ENCODE assay signal across 1 cellular context in genomic region chr2:10759151-10759714, GRCh38.
TF ChIP-seq lines count a peak whose summit lies in the region.

No MANE protein-coding gene starts in this region.

TF ChIP-seq in HepG2, 621 proteins besides CTCF, POLR2A, EP300 and RAD21 (continues in another document):
- TF ChIP-seq DPF2 (CRISPR knock-in tag; IDR thresholded peaks at IDR 0.05; ENCODE audit: borderline replicate concordance, low read depth) (0 out of 2 replicates have a peak, but pooled peaks have one; percentile 7), CENPT (CRISPR knock-in tag; IDR thresholded peaks at IDR 0.05; ENCODE audit: low read depth) (0 out of 2 replicates have a peak, but pooled peaks have one; percentile 5), NRL (CRISPR knock-in tag; IDR thresholded peaks at IDR 0.05; ENCODE audit: borderline replicate concordance) (0 out of 2 replicates have a peak, but pooled peaks have one; percentile 24), ZNF552 (CRISPR knock-in tag; IDR thresholded peaks at IDR 0.05; ENCODE audit: borderline replicate concordance) (0 out of 2 replicates have a peak, but pooled peaks have one; percentile 21), ZNF543 (CRISPR knock-in tag; IDR thresholded peaks at IDR 0.05) (0 out of 2 replicates have a peak, but pooled peaks have one; percentile 1), ZSCAN25 (CRISPR knock-in tag; IDR thresholded peaks at IDR 0.05) (peak; percentile 42; the same call in 1 of the 2 replicates), ZNF292 (CRISPR knock-in tag; IDR thresholded peaks at IDR 0.05; ENCODE audit: borderline replicate concordance, low read depth) (0 out of 2 replicates have a peak, but pooled peaks have one; percentile 68), PITX1 (CRISPR knock-in tag; IDR thresholded peaks at IDR 0.05) (0 out of 2 replicates have a peak, but pooled peaks have one; percentile 24), HNF4G (IDR thresholded peaks at IDR 0.05; ENCODE audit: borderline replicate concordance, low read depth, low read length) (0 out of 2 replicates have a peak, but pooled peaks have one; percentile 15), HNF4G (CRISPR knock-in tag; IDR thresholded peaks at IDR 0.05; ENCODE audit: borderline replicate concordance, low read depth) (no peak), SIN3A (IDR thresholded peaks at IDR 0.05; ENCODE audit: borderline replicate concordance, low read depth, low read length) (no peak), MEF2D (CRISPR knock-in tag; IDR thresholded peaks at IDR 0.05) (0 out of 2 replicates have a peak, but pooled peaks have one; percentile 34), ZUFSP (CRISPR knock-in tag; IDR thresholded peaks at IDR 0.05; ENCODE audit: borderline replicate concordance) (no peak), ZFP91 (CRISPR knock-in tag; IDR thresholded peaks at IDR 0.05; ENCODE audit: borderline replicate concordance) (peak; percentile 49; the same call in 1 of the 2 replicates), EED (CRISPR knock-in tag; IDR thresholded peaks at IDR 0.05) (0 out of 2 replicates have a peak, but pooled peaks have one; percentile 18), LCORL (IDR thresholded peaks at IDR 0.05) (no peak), LCORL (CRISPR knock-in tag; IDR thresholded peaks at IDR 0.05) (no peak), CREBL2 (CRISPR knock-in tag; IDR thresholded peaks at IDR 0.05; ENCODE audit: borderline replicate concordance) (no peak), ZNF605 (CRISPR knock-in tag; IDR thresholded peaks at IDR 0.05) (0 out of 2 replicates have a peak, but pooled peaks have one; percentile 23), MAX (IDR thresholded peaks at IDR 0.05) (peak; percentile 34; the same call in 1 of the 2 replicates), HES4 (CRISPR knock-in tag; IDR thresholded peaks at IDR 0.05; ENCODE audit: borderline replicate concordance) (0 out of 2 replicates have a peak, but pooled peaks have one; percentile 41), NCOA5 (CRISPR knock-in tag; IDR thresholded peaks at IDR 0.05) (no peak), HNRNPL (IDR thresholded peaks at IDR 0.05; ENCODE audit: low read depth, low read length) (peak; percentile 75; the same call in 1 of the 2 replicates), ARNT2 (CRISPR knock-in tag; IDR thresholded peaks at IDR 0.05; ENCODE audit: low read depth) (no peak), ZNF274 (CRISPR knock-in tag; IDR thresholded peaks at IDR 0.05) (peak; percentile 56; the same call in 1 of the 2 replicates), UBTF (CRISPR knock-in tag; IDR thresholded peaks at IDR 0.05) (peak; percentile 36; the same call in 1 of the 2 replicates), CSRNP2 (CRISPR knock-in tag; conservative IDR thresholded peaks at IDR 0.05; ENCODE audit: low read depth) (no peak), ZNF768 (CRISPR knock-in tag; IDR thresholded peaks at IDR 0.05) (peak; percentile 91; the same call in 1 of the 2 replicates), RARA (CRISPR knock-in tag; IDR thresholded peaks at IDR 0.05) (0 out of 2 replicates have a peak, but pooled peaks have one; percentile 10), HOXA9 (CRISPR knock-in tag; IDR thresholded peaks at IDR 0.05; ENCODE audit: borderline replicate concordance) (no peak), E2F2 (CRISPR knock-in tag; IDR thresholded peaks at IDR 0.05; ENCODE audit: borderline replicate concordance) (no peak), SMARCE1 (IDR thresholded peaks at IDR 0.05; ENCODE audit: borderline replicate concordance) (no peak), ARHGAP35 (CRISPR knock-in tag; IDR thresholded peaks at IDR 0.05; ENCODE audit: borderline replicate concordance) (no peak), DDIT3 (CRISPR knock-in tag; IDR thresholded peaks at IDR 0.05) (no peak), ZNF687 (CRISPR knock-in tag; IDR thresholded peaks at IDR 0.05) (peak; percentile 73), ZNF598 (CRISPR knock-in tag; IDR thresholded peaks at IDR 0.05; ENCODE audit: borderline replicate concordance) (peak; percentile 90; the same call in 1 of the 2 replicates), PATZ1 (CRISPR knock-in tag; IDR thresholded peaks at IDR 0.05) (0 out of 2 replicates have a peak, but pooled peaks have one; percentile 9), PHF8 (CRISPR knock-in tag; IDR thresholded peaks at IDR 0.05) (0 out of 2 replicates have a peak, but pooled peaks have one; percentile 12), RXRA (CRISPR knock-in tag; IDR thresholded peaks at IDR 0.05) (peak; percentile 71), NFIB (CRISPR knock-in tag; IDR thresholded peaks at IDR 0.05; ENCODE audit: borderline replicate concordance) (0 out of 2 replicates have a peak, but pooled peaks have one; percentile 16), ZNF883 (CRISPR knock-in tag; IDR thresholded peaks at IDR 0.05; ENCODE audit: not compliant biosample characterization) (peak; percentile 56), ZNF761 (CRISPR knock-in tag; conservative IDR thresholded peaks at IDR 0.05) (0 out of 2 replicates have a peak, but pooled peaks have one; percentile 10), ZBTB39 (CRISPR knock-in tag; IDR thresholded peaks at IDR 0.05) (no peak)
